Comparison of ENCODE assay signal across 1 cellular context in genomic region chr1:222106369-222106768, GRCh38.
TF ChIP-seq lines count a peak whose summit lies in the region.

No MANE protein-coding gene starts in this region.

TF ChIP-seq in WTC11, 78 proteins besides CTCF, POLR2A, EP300 and RAD21 (continued from another document):
- TF ChIP-seq FOXP4 (CRISPR knock-in tag; IDR thresholded peaks at IDR 0.05) (no peak), CBFB (CRISPR knock-in tag; IDR thresholded peaks at IDR 0.05; ENCODE audit: low read depth) (no peak)
